In genomic region chr12:105985383-105985782, GRCh38 we compare ENCODE assay signal across 1 cellular context.
TF ChIP-seq lines count a peak whose summit lies in the region.

No MANE protein-coding gene starts in this region.

TF ChIP-seq in K562, 482 proteins besides CTCF, POLR2A, EP300 and RAD21 (continued from another document):
- TF ChIP-seq GTF3C2 (IDR thresholded peaks at IDR 0.05; ENCODE audit: borderline replicate concordance, extremely low read depth, insufficient read length), result no peak
- TF ChIP-seq ZBTB40 (IDR thresholded peaks at IDR 0.05), result peak; percentile 89
- no peak for TF ChIP-seq ZBTB40 (CRISPR knock-in tag; IDR thresholded peaks at IDR 0.05)
- TF ChIP-seq ZNF583 (CRISPR knock-in tag; IDR thresholded peaks at IDR 0.05), result no peak
- TF ChIP-seq BACH1 (tag; IDR thresholded peaks at IDR 0.05), result no peak
